Comparison of ENCODE assay signal across 12 cellular contexts in the genomic region with DNA sequence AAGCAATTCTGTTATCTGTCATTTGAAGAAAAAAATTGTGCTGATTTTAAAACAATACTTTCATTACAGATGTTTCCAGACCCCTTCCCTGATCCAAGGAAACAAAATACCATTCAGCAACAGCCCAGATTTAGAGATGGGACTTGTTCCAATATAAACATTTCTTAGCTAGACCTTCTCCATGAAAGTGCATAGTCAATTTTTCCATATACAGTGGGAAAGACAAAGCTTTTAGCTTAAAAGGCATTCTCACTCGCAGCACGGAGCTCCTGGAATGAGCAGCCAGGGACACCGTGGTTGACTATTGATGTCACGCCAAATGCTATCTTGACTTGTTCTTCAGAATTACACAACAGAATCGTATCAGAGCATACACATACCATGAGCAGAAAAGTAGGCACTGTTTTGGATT. TPM values are rescaled to one million over a fixed set of nuclear protein-coding genes. Genes with fewer than 3 reads are reported as not detected.
DNase-seq lines count a peak whose midpoint lies in the region; ATAC-seq, FAIRE-seq and TF ChIP-seq lines count a peak whose summit lies in the region.
"Had no signal": no experiment of that assay in that cellular context is flagged by ENCODE, and none has a peak within 500 bp of the region (broad histone marks: within the 10 kb centered on the region; RNA-seq: fewer than 3 reads in every experiment).

No MANE protein-coding gene starts in this region.

- FAIRE-seq in frontal cortex (lab: Jason Lieb, UNC): no peak

- no peaks in the 10 kb centered on the region for H3K9me3 Mint-ChIP-seq in stimulated activated effector memory CD8-positive, alpha-beta T cell treated with anti-CD3 and anti-CD28 coated beads, Interleukin-12 subunit alpha, Interleukin-12 subunit beta, amount 100 ng/mL, for 72 hours
- H3K9me3 Mint-ChIP-seq: activated CD4-positive, alpha-beta T cell treated with anti-CD3 and anti-CD28 coated beads, Interleukin-2, amount 10 ng/mL, durations not matched to agents 7 days and 5 days had no signal

- DNase-seq in SHP77 treated with DMSO at 0.1 percent for 48 hours (lab: John Stamatoyannopoulos, UW) (peak; percentile 44), fibroblast of peridontal ligament (ENCODE audit: extremely low read depth) (peak; percentile 95), ovary (peak in 3 of 5 donors; percentile 43 to 62 (median 54)), frontal cortex (ENCODE audit: low spot score in 2 of 2) (no peak)
- no peak for DNase-seq in stimulated activated effector memory CD8-positive, alpha-beta T cell treated with anti-CD3 and anti-CD28 coated beads, Interleukin-12 subunit alpha, Interleukin-12 subunit beta, amount 100 ng/mL, for 72 hours (ENCODE audit: low spot score in 2 of 2)
- no peak for DNase-seq in activated naive CD4-positive, alpha-beta T cell treated with Interleukin-2 at 50 U/mL for 16 hours
- DNase-seq in activated CD8-positive, alpha-beta memory T cell treated with anti-CD3 and anti-CD28 coated beads, Interleukin-2, amount 50 U/mL, for 4 hours: no peak
- DNase-seq: activated CD4-positive, alpha-beta T cell treated with anti-CD3 and anti-CD28 coated beads, Interleukin-2, amount 10 ng/mL, durations not matched to agents 7 days and 5 days; head of caudate nucleus; NCI-H1436; stimulated activated CD8-positive, alpha-beta memory T cell treated with anti-CD3 and anti-CD28 coated beads, Interleukin-4, amount 100 ng/mL, for 48 hours had no signal

- ATAC-seq in stimulated activated effector memory CD8-positive, alpha-beta T cell treated with anti-CD3 and anti-CD28 coated beads, Interleukin-12 subunit alpha, Interleukin-12 subunit beta, amount 100 ng/mL, for 72 hours: no peak

- H3K4me3 ChIP-seq in ACC112 (ENCODE audit: low read depth, low read length) (peak overlapping the region; percentile 31), ovary (no peak overlapping the region)

- intact Hi-C loops in ovary (cut with DNase I): no loop called here

- H3K27me3 ChIP-seq in ACC112 (ENCODE audit: insufficient read depth, low read length): no peaks in the 10 kb centered on the region
- H3K27me3 ChIP-seq in ovary: no peaks in the 10 kb centered on the region

- no peak for TF ChIP-seq EP300 in ovary (IDR thresholded peaks at IDR 0.05)

- H3K27ac ChIP-seq in ACC112 (ENCODE audit: low read depth, low read length): peak overlapping the region; percentile 96
- peak overlapping the region in 1 of 2 donors; percentile 19 for H3K27ac ChIP-seq in ovary

- peaks cover 10% of the 10 kb centered on the region; the same call in 1 of the 2 replicates for H3K36me3 ChIP-seq in ACC112 (ENCODE audit: insufficient read depth, low read length)
- no peaks in the 10 kb centered on the region for H3K36me3 ChIP-seq in ovary

- H3K27ac Mint-ChIP-seq in stimulated activated effector memory CD8-positive, alpha-beta T cell treated with anti-CD3 and anti-CD28 coated beads, Interleukin-12 subunit alpha, Interleukin-12 subunit beta, amount 100 ng/mL, for 72 hours: no peak overlapping the region
- H3K27ac Mint-ChIP-seq: activated CD4-positive, alpha-beta T cell treated with anti-CD3 and anti-CD28 coated beads, Interleukin-2, amount 10 ng/mL, durations not matched to agents 7 days and 5 days had no signal

- TF ChIP-seq CTCF in ovary (IDR thresholded peaks at IDR 0.05): no peak

- no peaks in the 10 kb centered on the region for H3K9me3 ChIP-seq in ovary

- peaks cover 9% of the 10 kb centered on the region for H3K4me1 Mint-ChIP-seq in stimulated activated effector memory CD8-positive, alpha-beta T cell treated with anti-CD3 and anti-CD28 coated beads, Interleukin-12 subunit alpha, Interleukin-12 subunit beta, amount 100 ng/mL, for 72 hours

- 2 to 5% (median 3%) methylated on average over 5 of the region's 5 CpGs for WGBS in ovary, 3 donors

- H3K79me2 ChIP-seq in ACC112 (ENCODE audit: control insufficient read depth, insufficient read depth, low read length, unreplicated experiment): peaks cover 61% of the 10 kb centered on the region

- H2AFZ ChIP-seq in ACC112 (ENCODE audit: low read length, unreplicated experiment): no peak overlapping the region

- no peak for TF ChIP-seq POLR2A in ovary (IDR thresholded peaks at IDR 0.05)

- no peaks in the 10 kb centered on the region for H3K36me3 Mint-ChIP-seq in stimulated activated effector memory CD8-positive, alpha-beta T cell treated with anti-CD3 and anti-CD28 coated beads, Interleukin-12 subunit alpha, Interleukin-12 subunit beta, amount 100 ng/mL, for 72 hours

- peaks cover 74% of the 10 kb centered on the region for H3K4me1 ChIP-seq in ACC112 (ENCODE audit: control insufficient read depth, insufficient read depth, low read length, unreplicated experiment)
- peaks cover 18% of the 10 kb centered on the region for H3K4me1 ChIP-seq in ovary (ENCODE audit: insufficient read depth)

- no peak overlapping the region for H3K4me3 Mint-ChIP-seq in stimulated activated effector memory CD8-positive, alpha-beta T cell treated with anti-CD3 and anti-CD28 coated beads, Interleukin-12 subunit alpha, Interleukin-12 subunit beta, amount 100 ng/mL, for 72 hours
- H3K4me3 Mint-ChIP-seq: activated CD4-positive, alpha-beta T cell treated with anti-CD3 and anti-CD28 coated beads, Interleukin-2, amount 10 ng/mL, durations not matched to agents 7 days and 5 days had no signal

RNA-seq across cellular contexts. Expression of a gene that starts 21.5 kb away (rescaled TPM):
- total RNA-seq in ovary: 10 to 100 TPM; 29.0 to 92.8 (median 42.5) TPM
- polyA plus RNA-seq in ovary: 10 to 100 TPM; 32.3 to 84.7 TPM
- 24.1 TPM for total RNA-seq in frontal cortex
- total RNA-seq: activated CD4-positive, alpha-beta T cell treated with anti-CD3 and anti-CD28 coated beads, Interleukin-2, amount 10 ng/mL, durations not matched to agents 7 days and 5 days had no signal

Comparison
In these comparisons a context has a peak if more than half of its experiments do, and no peak if none do; other contexts are left out.
1. DNase-seq: peak in SHP77 treated with DMSO at 0.1 percent for 48 hours (single experiment), fibroblast of peridontal ligament (single experiment) and ovary (3 of 5); none in stimulated activated effector memory CD8-positive, alpha-beta T cell treated with anti-CD3 and anti-CD28 coated beads, Interleukin-12 subunit alpha, Interleukin-12 subunit beta, amount 100 ng/mL, for 72 hours (0 of 2), activated naive CD4-positive, alpha-beta T cell treated with Interleukin-2 at 50 U/mL for 16 hours (single experiment), activated CD8-positive, alpha-beta memory T cell treated with anti-CD3 and anti-CD28 coated beads, Interleukin-2, amount 50 U/mL, for 4 hours (single experiment) and frontal cortex (0 of 2).